In genomic region chr5:151250346-151251000, GRCh38 we compare ENCODE assay signal across 1 cellular context.
A peak's percentile ranks its signal among the peaks of the same experiment; 100 is the strongest.
TF ChIP-seq lines count a peak whose summit lies in the region.

No MANE protein-coding gene starts in this region.

TF ChIP-seq in HepG2, 621 proteins besides CTCF, POLR2A, EP300 and RAD21 (continued from another document and continues in another):
- TF ChIP-seq, protein P1, sequence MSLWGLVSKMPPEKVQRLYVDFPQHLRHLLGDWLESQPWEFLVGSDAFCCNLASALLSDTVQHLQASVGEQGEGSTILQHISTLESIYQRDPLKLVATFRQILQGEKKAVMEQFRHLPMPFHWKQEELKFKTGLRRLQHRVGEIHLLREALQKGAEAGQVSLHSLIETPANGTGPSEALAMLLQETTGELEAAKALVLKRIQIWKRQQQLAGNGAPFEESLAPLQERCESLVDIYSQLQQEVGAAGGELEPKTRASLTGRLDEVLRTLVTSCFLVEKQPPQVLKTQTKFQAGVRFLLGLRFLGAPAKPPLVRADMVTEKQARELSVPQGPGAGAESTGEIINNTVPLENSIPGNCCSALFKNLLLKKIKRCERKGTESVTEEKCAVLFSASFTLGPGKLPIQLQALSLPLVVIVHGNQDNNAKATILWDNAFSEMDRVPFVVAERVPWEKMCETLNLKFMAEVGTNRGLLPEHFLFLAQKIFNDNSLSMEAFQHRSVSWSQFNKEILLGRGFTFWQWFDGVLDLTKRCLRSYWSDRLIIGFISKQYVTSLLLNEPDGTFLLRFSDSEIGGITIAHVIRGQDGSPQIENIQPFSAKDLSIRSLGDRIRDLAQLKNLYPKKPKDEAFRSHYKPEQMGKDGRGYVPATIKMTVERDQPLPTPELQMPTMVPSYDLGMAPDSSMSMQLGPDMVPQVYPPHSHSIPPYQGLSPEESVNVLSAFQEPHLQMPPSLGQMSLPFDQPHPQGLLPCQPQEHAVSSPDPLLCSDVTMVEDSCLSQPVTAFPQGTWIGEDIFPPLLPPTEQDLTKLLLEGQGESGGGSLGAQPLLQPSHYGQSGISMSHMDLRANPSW (CRISPR knock-in tag; IDR thresholded peaks at IDR 0.05; ENCODE audit: borderline replicate concordance), result no peak
- TF ChIP-seq HNF4G (IDR thresholded peaks at IDR 0.05; ENCODE audit: borderline replicate concordance, low read depth, low read length) (no peak), HNF4G (CRISPR knock-in tag; IDR thresholded peaks at IDR 0.05; ENCODE audit: borderline replicate concordance, low read depth) (no peak), ZNF713 (CRISPR knock-in tag; IDR thresholded peaks at IDR 0.05) (no peak), ZNF501 (CRISPR knock-in tag; IDR thresholded peaks at IDR 0.05) (0 out of 2 replicates have a peak, but pooled peaks have one; percentile 41), CEBPB (IDR thresholded peaks at IDR 0.05; ENCODE audit: borderline replicate concordance, low read depth, low read length) (no peak), ZNF710 (CRISPR knock-in tag; IDR thresholded peaks at IDR 0.05; ENCODE audit: borderline replicate concordance) (no peak), ZNF460 (CRISPR knock-in tag; IDR thresholded peaks at IDR 0.05; ENCODE audit: borderline replicate concordance) (no peak), NFKBIZ (CRISPR knock-in tag; IDR thresholded peaks at IDR 0.05) (no peak), AHR (CRISPR knock-in tag; IDR thresholded peaks at IDR 0.05) (no peak), HES4 (CRISPR knock-in tag; IDR thresholded peaks at IDR 0.05; ENCODE audit: borderline replicate concordance) (no peak), ZNF432 (CRISPR knock-in tag; IDR thresholded peaks at IDR 0.05; ENCODE audit: borderline replicate concordance) (no peak), MBD4 (IDR thresholded peaks at IDR 0.05; ENCODE audit: borderline replicate concordance, low read length) (no peak), ATF2 (CRISPR knock-in tag; IDR thresholded peaks at IDR 0.05) (no peak), ZKSCAN1 (IDR thresholded peaks at IDR 0.05; ENCODE audit: low read length) (no peak), ELF4 (CRISPR knock-in tag; IDR thresholded peaks at IDR 0.05; ENCODE audit: borderline replicate concordance) (peak; percentile 67; the same call in 1 of the 2 replicates), HNRNPK (IDR thresholded peaks at IDR 0.05; ENCODE audit: low read depth, low read length, poor library complexity, severe bottlenecking) (no peak), KDM4B (CRISPR knock-in tag; IDR thresholded peaks at IDR 0.05) (no peak), ZNF746 (CRISPR knock-in tag; IDR thresholded peaks at IDR 0.05) (no peak), ASH2L (IDR thresholded peaks at IDR 0.05; ENCODE audit: insufficient read length, low read depth, low read length) (peak; percentile 45), HDAC1 (CRISPR knock-in tag; IDR thresholded peaks at IDR 0.05) (0 out of 2 replicates have a peak, but pooled peaks have one; percentile 16), TMF1 (CRISPR knock-in tag; IDR thresholded peaks at IDR 0.05; ENCODE audit: low read depth) (0 out of 2 replicates have a peak, but pooled peaks have one; percentile 65), BORCS8-MEF2B (CRISPR knock-in tag; IDR thresholded peaks at IDR 0.05) (0 out of 2 replicates have a peak, but pooled peaks have one; percentile 34), SRSF1 (optimal IDR thresholded peaks at IDR 0.05; ENCODE audit: low read depth, low read length) (no peak), ZNF354B (CRISPR knock-in tag; IDR thresholded peaks at IDR 0.05) (no peak), CHD2 (IDR thresholded peaks at IDR 0.05; ENCODE audit: low read depth, low read length) (no peak), ZNF232 (CRISPR knock-in tag; IDR thresholded peaks at IDR 0.05; ENCODE audit: borderline replicate concordance) (no peak)
- TF ChIP-seq, protein P2, sequence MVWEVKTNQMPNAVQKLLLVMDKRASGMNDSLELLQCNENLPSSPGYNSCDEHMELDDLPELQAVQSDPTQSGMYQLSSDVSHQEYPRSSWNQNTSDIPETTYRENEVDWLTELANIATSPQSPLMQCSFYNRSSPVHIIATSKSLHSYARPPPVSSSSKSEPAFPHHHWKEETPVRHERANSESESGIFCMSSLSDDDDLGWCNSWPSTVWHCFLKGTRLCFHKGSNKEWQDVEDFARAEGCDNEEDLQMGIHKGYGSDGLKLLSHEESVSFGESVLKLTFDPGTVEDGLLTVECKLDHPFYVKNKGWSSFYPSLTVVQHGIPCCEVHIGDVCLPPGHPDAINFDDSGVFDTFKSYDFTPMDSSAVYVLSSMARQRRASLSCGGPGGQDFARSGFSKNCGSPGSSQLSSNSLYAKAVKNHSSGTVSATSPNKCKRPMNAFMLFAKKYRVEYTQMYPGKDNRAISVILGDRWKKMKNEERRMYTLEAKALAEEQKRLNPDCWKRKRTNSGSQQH (CRISPR knock-in tag; IDR thresholded peaks at IDR 0.05; ENCODE audit: low read depth), result 0 out of 2 replicates have a peak, but pooled peaks have one; percentile 18
- TF ChIP-seq, protein P3, sequence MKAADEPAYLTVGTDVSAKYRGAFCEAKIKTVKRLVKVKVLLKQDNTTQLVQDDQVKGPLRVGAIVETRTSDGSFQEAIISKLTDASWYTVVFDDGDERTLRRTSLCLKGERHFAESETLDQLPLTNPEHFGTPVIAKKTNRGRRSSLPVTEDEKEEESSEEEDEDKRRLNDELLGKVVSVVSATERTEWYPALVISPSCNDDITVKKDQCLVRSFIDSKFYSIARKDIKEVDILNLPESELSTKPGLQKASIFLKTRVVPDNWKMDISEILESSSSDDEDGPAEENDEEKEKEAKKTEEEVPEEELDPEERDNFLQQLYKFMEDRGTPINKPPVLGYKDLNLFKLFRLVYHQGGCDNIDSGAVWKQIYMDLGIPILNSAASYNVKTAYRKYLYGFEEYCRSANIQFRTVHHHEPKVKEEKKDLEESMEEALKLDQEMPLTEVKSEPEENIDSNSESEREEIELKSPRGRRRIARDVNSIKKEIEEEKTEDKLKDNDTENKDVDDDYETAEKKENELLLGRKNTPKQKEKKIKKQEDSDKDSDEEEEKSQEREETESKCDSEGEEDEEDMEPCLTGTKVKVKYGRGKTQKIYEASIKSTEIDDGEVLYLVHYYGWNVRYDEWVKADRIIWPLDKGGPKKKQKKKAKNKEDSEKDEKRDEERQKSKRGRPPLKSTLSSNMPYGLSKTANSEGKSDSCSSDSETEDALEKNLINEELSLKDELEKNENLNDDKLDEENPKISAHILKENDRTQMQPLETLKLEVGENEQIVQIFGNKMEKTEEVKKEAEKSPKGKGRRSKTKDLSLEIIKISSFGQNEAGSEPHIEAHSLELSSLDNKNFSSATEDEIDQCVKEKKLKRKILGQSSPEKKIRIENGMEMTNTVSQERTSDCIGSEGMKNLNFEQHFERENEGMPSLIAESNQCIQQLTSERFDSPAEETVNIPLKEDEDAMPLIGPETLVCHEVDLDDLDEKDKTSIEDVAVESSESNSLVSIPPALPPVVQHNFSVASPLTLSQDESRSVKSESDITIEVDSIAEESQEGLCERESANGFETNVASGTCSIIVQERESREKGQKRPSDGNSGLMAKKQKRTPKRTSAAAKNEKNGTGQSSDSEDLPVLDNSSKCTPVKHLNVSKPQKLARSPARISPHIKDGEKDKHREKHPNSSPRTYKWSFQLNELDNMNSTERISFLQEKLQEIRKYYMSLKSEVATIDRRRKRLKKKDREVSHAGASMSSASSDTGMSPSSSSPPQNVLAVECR (CRISPR knock-in tag; IDR thresholded peaks at IDR 0.05; ENCODE audit: borderline replicate concordance), result no peak
- TF ChIP-seq, protein P4, sequence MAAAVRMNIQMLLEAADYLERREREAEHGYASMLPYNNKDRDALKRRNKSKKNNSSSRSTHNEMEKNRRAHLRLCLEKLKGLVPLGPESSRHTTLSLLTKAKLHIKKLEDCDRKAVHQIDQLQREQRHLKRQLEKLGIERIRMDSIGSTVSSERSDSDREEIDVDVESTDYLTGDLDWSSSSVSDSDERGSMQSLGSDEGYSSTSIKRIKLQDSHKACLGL (CRISPR knock-in tag; IDR thresholded peaks at IDR 0.05), result no peak
- TF ChIP-seq, protein P5, sequence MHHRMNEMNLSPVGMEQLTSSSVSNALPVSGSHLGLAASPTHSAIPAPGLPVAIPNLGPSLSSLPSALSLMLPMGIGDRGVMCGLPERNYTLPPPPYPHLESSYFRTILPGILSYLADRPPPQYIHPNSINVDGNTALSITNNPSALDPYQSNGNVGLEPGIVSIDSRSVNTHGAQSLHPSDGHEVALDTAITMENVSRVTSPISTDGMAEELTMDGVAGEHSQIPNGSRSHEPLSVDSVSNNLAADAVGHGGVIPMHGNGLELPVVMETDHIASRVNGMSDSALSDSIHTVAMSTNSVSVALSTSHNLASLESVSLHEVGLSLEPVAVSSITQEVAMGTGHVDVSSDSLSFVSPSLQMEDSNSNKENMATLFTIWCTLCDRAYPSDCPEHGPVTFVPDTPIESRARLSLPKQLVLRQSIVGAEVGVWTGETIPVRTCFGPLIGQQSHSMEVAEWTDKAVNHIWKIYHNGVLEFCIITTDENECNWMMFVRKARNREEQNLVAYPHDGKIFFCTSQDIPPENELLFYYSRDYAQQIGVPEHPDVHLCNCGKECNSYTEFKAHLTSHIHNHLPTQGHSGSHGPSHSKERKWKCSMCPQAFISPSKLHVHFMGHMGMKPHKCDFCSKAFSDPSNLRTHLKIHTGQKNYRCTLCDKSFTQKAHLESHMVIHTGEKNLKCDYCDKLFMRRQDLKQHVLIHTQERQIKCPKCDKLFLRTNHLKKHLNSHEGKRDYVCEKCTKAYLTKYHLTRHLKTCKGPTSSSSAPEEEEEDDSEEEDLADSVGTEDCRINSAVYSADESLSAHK (CRISPR knock-in tag; IDR thresholded peaks at IDR 0.05; ENCODE audit: borderline replicate concordance), result no peak
- TF ChIP-seq, protein P6, sequence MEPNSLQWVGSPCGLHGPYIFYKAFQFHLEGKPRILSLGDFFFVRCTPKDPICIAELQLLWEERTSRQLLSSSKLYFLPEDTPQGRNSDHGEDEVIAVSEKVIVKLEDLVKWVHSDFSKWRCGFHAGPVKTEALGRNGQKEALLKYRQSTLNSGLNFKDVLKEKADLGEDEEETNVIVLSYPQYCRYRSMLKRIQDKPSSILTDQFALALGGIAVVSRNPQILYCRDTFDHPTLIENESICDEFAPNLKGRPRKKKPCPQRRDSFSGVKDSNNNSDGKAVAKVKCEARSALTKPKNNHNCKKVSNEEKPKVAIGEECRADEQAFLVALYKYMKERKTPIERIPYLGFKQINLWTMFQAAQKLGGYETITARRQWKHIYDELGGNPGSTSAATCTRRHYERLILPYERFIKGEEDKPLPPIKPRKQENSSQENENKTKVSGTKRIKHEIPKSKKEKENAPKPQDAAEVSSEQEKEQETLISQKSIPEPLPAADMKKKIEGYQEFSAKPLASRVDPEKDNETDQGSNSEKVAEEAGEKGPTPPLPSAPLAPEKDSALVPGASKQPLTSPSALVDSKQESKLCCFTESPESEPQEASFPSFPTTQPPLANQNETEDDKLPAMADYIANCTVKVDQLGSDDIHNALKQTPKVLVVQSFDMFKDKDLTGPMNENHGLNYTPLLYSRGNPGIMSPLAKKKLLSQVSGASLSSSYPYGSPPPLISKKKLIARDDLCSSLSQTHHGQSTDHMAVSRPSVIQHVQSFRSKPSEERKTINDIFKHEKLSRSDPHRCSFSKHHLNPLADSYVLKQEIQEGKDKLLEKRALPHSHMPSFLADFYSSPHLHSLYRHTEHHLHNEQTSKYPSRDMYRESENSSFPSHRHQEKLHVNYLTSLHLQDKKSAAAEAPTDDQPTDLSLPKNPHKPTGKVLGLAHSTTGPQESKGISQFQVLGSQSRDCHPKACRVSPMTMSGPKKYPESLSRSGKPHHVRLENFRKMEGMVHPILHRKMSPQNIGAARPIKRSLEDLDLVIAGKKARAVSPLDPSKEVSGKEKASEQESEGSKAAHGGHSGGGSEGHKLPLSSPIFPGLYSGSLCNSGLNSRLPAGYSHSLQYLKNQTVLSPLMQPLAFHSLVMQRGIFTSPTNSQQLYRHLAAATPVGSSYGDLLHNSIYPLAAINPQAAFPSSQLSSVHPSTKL (CRISPR knock-in tag; IDR thresholded peaks at IDR 0.05), result no peak
- TF ChIP-seq, protein P7, sequence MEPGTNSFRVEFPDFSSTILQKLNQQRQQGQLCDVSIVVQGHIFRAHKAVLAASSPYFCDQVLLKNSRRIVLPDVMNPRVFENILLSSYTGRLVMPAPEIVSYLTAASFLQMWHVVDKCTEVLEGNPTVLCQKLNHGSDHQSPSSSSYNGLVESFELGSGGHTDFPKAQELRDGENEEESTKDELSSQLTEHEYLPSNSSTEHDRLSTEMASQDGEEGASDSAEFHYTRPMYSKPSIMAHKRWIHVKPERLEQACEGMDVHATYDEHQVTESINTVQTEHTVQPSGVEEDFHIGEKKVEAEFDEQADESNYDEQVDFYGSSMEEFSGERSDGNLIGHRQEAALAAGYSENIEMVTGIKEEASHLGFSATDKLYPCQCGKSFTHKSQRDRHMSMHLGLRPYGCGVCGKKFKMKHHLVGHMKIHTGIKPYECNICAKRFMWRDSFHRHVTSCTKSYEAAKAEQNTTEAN (CRISPR knock-in tag; conservative IDR thresholded peaks at IDR 0.05), result no peak
- TF ChIP-seq, protein P8, sequence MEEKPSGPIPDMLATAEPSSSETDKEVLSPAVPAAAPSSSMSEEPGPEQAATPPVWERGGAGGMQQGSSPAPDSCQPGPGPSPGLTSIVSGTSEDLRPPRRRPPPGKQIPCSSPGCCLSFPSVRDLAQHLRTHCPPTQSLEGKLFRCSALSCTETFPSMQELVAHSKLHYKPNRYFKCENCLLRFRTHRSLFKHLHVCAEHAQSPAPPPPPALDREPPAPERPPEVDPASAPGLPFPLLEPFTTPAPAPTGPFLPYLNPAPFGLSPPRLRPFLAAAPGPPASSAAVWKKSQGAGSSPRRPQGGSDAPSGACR (CRISPR knock-in tag; IDR thresholded peaks at IDR 0.05), result no peak
